In the genomic region with DNA sequence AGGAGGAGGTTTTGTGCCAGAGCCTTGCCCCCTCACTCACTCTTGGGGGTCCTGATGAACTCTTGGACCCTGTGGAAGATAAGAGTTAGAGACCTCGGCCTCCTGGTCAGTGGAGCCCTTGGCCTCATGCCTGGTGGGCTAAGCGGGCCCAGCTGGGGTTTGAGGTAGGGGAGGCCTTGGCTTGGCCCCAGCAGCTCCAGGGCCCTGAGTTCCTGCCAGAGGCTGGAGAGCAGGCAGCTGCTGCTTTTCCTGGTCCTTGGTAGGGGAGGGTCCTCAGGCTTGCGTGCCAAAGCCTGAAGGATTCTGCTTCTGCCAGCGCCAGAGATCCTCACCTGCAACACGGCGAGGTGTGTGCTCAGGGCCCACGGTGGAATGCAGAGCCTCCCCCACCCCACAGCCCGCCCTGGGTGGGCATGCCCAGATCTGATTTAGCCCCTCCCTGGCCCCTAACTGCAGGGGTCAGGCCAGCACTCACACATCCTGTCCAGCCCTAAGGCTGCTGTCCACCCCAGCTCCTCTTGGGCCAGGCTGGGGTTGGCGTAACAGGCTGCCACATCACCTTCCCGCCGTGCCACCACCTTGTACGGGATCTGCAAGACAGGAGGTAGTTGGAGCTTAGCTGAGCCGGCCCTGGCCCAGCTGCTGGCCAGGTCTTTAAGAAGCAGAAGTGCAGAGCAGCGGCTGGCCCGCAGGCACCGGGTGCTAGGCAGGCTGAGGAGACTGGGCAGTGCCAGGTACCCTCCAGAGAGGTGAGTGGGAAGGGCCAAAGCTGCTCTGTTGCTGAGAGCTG, we compare ENCODE assay signal across 14 cellular contexts. TPM values are rescaled to one million over a fixed set of nuclear protein-coding genes. Genes with fewer than 3 reads are reported as not detected.
DNase-seq lines count a peak whose midpoint lies in the region; ATAC-seq and TF ChIP-seq lines count a peak whose summit lies in the region.
"Had no signal": no experiment of that assay in that cellular context is flagged by ENCODE, and none has a peak within 500 bp of the region (broad histone marks: within the 10 kb centered on the region; RNA-seq: fewer than 3 reads in every experiment).

No MANE protein-coding gene starts in this region.

- H3K9me2 ChIP-seq in MM.1S (replicated peaks; ENCODE audit: insufficient read depth, low read length): no peaks in the 10 kb centered on the region
- H3K9me2 ChIP-seq: SK-N-SH had no signal

- ATAC-seq in T-helper 17 cell: no peak
- ATAC-seq: GM23338, heart right ventricle had no signal

- TF ChIP-seq CTCF in parathyroid adenoma (IDR thresholded peaks at IDR 0.05) (no peak), MM.1S (IDR thresholded peaks at IDR 0.05; ENCODE audit: low read length) (no peak)

- peaks cover 14% of the 10 kb centered on the region for H3K36me3 ChIP-seq in H7 (replicated peaks; ENCODE audit: control insufficient read depth, insufficient read depth, low read length)
- no peaks in the 10 kb centered on the region for H3K36me3 ChIP-seq in parathyroid adenoma (ENCODE audit: control insufficient read depth, insufficient read depth, low read length)
- H3K36me3 ChIP-seq in MM.1S (replicated peaks; ENCODE audit: insufficient read depth, low read length): no peaks in the 10 kb centered on the region

- no peaks in the 10 kb centered on the region for H4K20me1 ChIP-seq in MM.1S (ENCODE audit: insufficient read depth, low read length)

- no peaks in the 10 kb centered on the region for H3F3A ChIP-seq in MM.1S (ENCODE audit: insufficient read depth, low read length)

- DNase-seq in H7: peak; percentile 35
- no peak for DNase-seq in T-helper 17 cell
- no peak for DNase-seq in MM.1S
- DNase-seq in NCI-H1105 (lab: John Stamatoyannopoulos, UW): no peak
- no peak for DNase-seq in NOMO-1 treated with DMSO at 0.1 percent for 48 hours (lab: John Stamatoyannopoulos, UW; ENCODE audit: unreplicated experiment)
- DNase-seq: heart right ventricle; immature natural killer cell; NCI-H1436; NCI-H2171; SK-N-SH; stimulated activated CD4-positive, alpha-beta T cell treated with anti-CD3 and anti-CD28 coated beads, Interleukin-4, amount 100 ng/mL, for 24 hours had no signal

- peaks cover 6% of the 10 kb centered on the region for H3K36me3 Mint-ChIP-seq in T-helper 17 cell (ENCODE audit: low read depth)
- H3K36me3 Mint-ChIP-seq: immature natural killer cell had no signal

- H2AFZ ChIP-seq in parathyroid adenoma (no peak overlapping the region), MM.1S (ENCODE audit: low read length) (no peak overlapping the region)
- H2AFZ ChIP-seq: GM23338 had no signal

- H3K4me1 Mint-ChIP-seq in T-helper 17 cell: peaks cover 33% of the 10 kb centered on the region

- H3K27ac ChIP-seq in parathyroid adenoma (no peak overlapping the region), MM.1S (ENCODE audit: low read length) (no peak overlapping the region)
- H3K27ac ChIP-seq: ascending aorta, heart right ventricle had no signal

- H3K27ac Mint-ChIP-seq in T-helper 17 cell: peak overlapping the region; percentile 75
- H3K27ac Mint-ChIP-seq: GM23338 had no signal

- H3K4me3 Mint-ChIP-seq in T-helper 17 cell: no peak overlapping the region
- H3K4me3 Mint-ChIP-seq: immature natural killer cell had no signal

- H3K9ac ChIP-seq in parathyroid adenoma (no peak overlapping the region), MM.1S (ENCODE audit: low read length) (no peak overlapping the region)
- H3K9ac ChIP-seq: SK-N-SH had no signal

- H3K4me1 ChIP-seq in parathyroid adenoma (peaks cover 7% of the 10 kb centered on the region), MM.1S (ENCODE audit: low read length) (peaks cover 6% of the 10 kb centered on the region; the same call in 1 of the 2 replicates)

- H3K4me2 ChIP-seq in parathyroid adenoma (ENCODE audit: low read length) (peak overlapping the region; percentile 33), MM.1S (ENCODE audit: low read depth, low read length) (no peak overlapping the region)
- H3K4me2 ChIP-seq: GM23338, SK-N-SH had no signal

- no peaks in the 10 kb centered on the region for H3K9me3 ChIP-seq in T-helper 17 cell (ENCODE audit: control insufficient read depth, low read length, poor library complexity, severe bottlenecking)
- H3K9me3 ChIP-seq in parathyroid adenoma (ENCODE audit: control insufficient read depth, low read length): no peaks in the 10 kb centered on the region
- no peaks in the 10 kb centered on the region for H3K9me3 ChIP-seq in MM.1S (replicated peaks; ENCODE audit: insufficient read depth, low read length)
- H3K9me3 ChIP-seq: ascending aorta, heart right ventricle, SK-N-SH had no signal

- no peaks in the 10 kb centered on the region for H3K27me3 ChIP-seq in H7 (ENCODE audit: control insufficient read depth, insufficient read depth, low read length)
- H3K27me3 ChIP-seq in parathyroid adenoma (ENCODE audit: control insufficient read depth, insufficient read depth, low read length): no peaks in the 10 kb centered on the region
- H3K27me3 ChIP-seq in MM.1S (replicated peaks; ENCODE audit: insufficient read depth, low read length): no peaks in the 10 kb centered on the region
- H3K27me3 ChIP-seq: ascending aorta, heart right ventricle had no signal

- H3K4me3 ChIP-seq in H7 (ENCODE audit: insufficient read depth, low read depth, low read length): no peak overlapping the region
- H3K4me3 ChIP-seq in parathyroid adenoma (ENCODE audit: low read depth, low read length): no peak overlapping the region
- H3K4me3 ChIP-seq in MM.1S (ENCODE audit: low read length): no peak overlapping the region
- H3K4me3 ChIP-seq: ascending aorta, GM23338, heart right ventricle had no signal

- H3K79me2 ChIP-seq in parathyroid adenoma: peaks cover 3% of the 10 kb centered on the region
- H3K79me2 ChIP-seq in MM.1S (ENCODE audit: low read length): peaks cover 27% of the 10 kb centered on the region

- no peaks in the 10 kb centered on the region for H3K27me3 Mint-ChIP-seq in T-helper 17 cell

RNA-seq across cellular contexts. Expression of gene GALE, which starts 4.7 kb away (rescaled TPM):
- 72.0 and 103 TPM in 2 replicates for total RNA-seq in H7 (2014; rRNA removed; shearing (Covaris generic))
- total RNA-seq in T-helper 17 cell: 1 to 10 TPM; 9.1 to 9.5 TPM

RNA-seq across cellular contexts. Expression of gene LYPLA2, which starts 4.9 kb away (rescaled TPM):
- 291 and 385 TPM in 2 replicates for total RNA-seq in H7 (2014; rRNA removed; shearing (Covaris generic))
- total RNA-seq in T-helper 17 cell: 10 to 100 TPM; 52.1 to 57.1 TPM

RNA-seq across cellular contexts. Expression of gene PITHD1, which starts 17.7 kb away (rescaled TPM):
- total RNA-seq in H7 (2014; rRNA removed; shearing (Covaris generic)): 122 and 125 TPM in 2 replicates
- 10 to 100 TPM; 67.8 to 80.6 TPM for total RNA-seq in T-helper 17 cell

RNA-seq across cellular contexts. Expression of gene HMGCL, which starts 29.4 kb away (rescaled TPM):
- 35.8 and 53.1 TPM in 2 replicates for total RNA-seq in H7 (2014; rRNA removed; shearing (Covaris generic))
- 10 to 100 TPM; 13.4 to 16.8 TPM for total RNA-seq in T-helper 17 cell

RNA-seq across cellular contexts. Expression of gene ELOA, which starts 52.6 kb away (rescaled TPM):
- total RNA-seq in H7 (2014; rRNA removed; shearing (Covaris generic)): 54.0 and 55.4 TPM in 2 replicates
- total RNA-seq in T-helper 17 cell: 10 to 100 TPM; 34.7 to 39.7 TPM
